19 cellular contexts compared by ENCODE assay signal in genomic region chr7:88866265-88866863, GRCh38.
"Had no signal": no experiment of that assay in that cellular context is flagged by ENCODE, and none has a peak within 500 bp of the region (broad histone marks: within the 10 kb centered on the region; RNA-seq: fewer than 3 reads in every experiment).

No MANE protein-coding gene starts in this region.

- DNase-seq: activated CD4-positive, alpha-beta T cell treated with anti-CD3 and anti-CD28 coated beads, Interleukin-2, amount 50 U/mL, for 48 hours; activated naive CD4-positive, alpha-beta T cell treated with Interleukin-2 at 50 U/mL for 16 hours; activated naive CD8-positive, alpha-beta T cell treated with anti-CD3 and anti-CD28 coated beads, Interleukin-2, amount 50 U/mL, for 24 hours; aorta; effector CD8-positive, alpha-beta T cell; foreskin keratinocyte; glutamatergic neuron; hypothalamus; kidney glomerular epithelial cell; mesenchymal stem cell; naive thymus-derived CD8-positive, alpha-beta T cell; pancreas; stimulated activated CD4-positive, alpha-beta T cell treated with anti-CD3 and anti-CD28 coated beads, Interleukin-12 subunit alpha, Interleukin-12 subunit beta, amount 100 ng/mL, for 4 hours; stimulated activated CD4-positive, alpha-beta T cell treated with anti-CD3 and anti-CD28 coated beads, Interleukin-2, amount 100 ng/mL, for 24 hours; upper lobe of right lung; WERI-Rb-1 had no signal

- H3K27ac ChIP-seq: foreskin keratinocyte, pancreas, thoracic aorta, upper lobe of right lung, WERI-Rb-1 had no signal

- H3K27me3 ChIP-seq: foreskin keratinocyte, pancreas, upper lobe of right lung had no signal

- ATAC-seq: activated naive CD8-positive, alpha-beta T cell treated with anti-CD3 and anti-CD28 coated beads, Interleukin-2, amount 50 U/mL, for 24 hours; activated T-helper 17 cell treated with anti-CD3 and anti-CD28 coated beads, Interleukin-2, amount 50 U/mL, for 72 hours; foreskin keratinocyte; naive thymus-derived CD8-positive, alpha-beta T cell; pancreas; stimulated activated effector memory CD8-positive, alpha-beta T cell treated with anti-CD3 and anti-CD28 coated beads, Interleukin-12 subunit alpha, Interleukin-12 subunit beta, amount 100 ng/mL, for 72 hours; upper lobe of right lung had no signal

- H3K36me3 ChIP-seq: pancreas, thoracic aorta, upper lobe of right lung, WERI-Rb-1 had no signal

- H3K4me3 ChIP-seq: pancreas, thoracic aorta, upper lobe of right lung had no signal

- H3K9me3 ChIP-seq: pancreas, thoracic aorta, upper lobe of right lung had no signal

- H3K4me1 ChIP-seq: foreskin keratinocyte, pancreas, upper lobe of right lung had no signal
